In genomic region chr22:16781764-16782329, GRCh38 we compare ENCODE assay signal across 1 cellular context.
A peak's percentile ranks its signal among the peaks of the same experiment; 100 is the strongest.
TF ChIP-seq lines count a peak whose summit lies in the region.

No MANE protein-coding gene starts in this region.

TF ChIP-seq in K562, 482 proteins besides CTCF, POLR2A, EP300 and RAD21 (continued from another document):
- TF ChIP-seq ZNF592 (IDR thresholded peaks at IDR 0.05) (no peak), ATF7 (IDR thresholded peaks at IDR 0.05) (0 out of 2 replicates have a peak, but pooled peaks have one; percentile 7), ZNF398 (CRISPR knock-in tag; IDR thresholded peaks at IDR 0.05) (no peak), XRCC3 (IDR thresholded peaks at IDR 0.05) (no peak), ETV5 (CRISPR knock-in tag; IDR thresholded peaks at IDR 0.05; ENCODE audit: low read depth) (no peak), NONO (IDR thresholded peaks at IDR 0.05; ENCODE audit: low read depth in 2 of 2, low read length in 1 of 2) (no peak), ARID3A (IDR thresholded peaks at IDR 0.05; ENCODE audit: borderline replicate concordance, low read depth, low read length) (0 out of 2 replicates have a peak, but pooled peaks have one; percentile 44), DPF2 (IDR thresholded peaks at IDR 0.05) (0 out of 2 replicates have a peak, but pooled peaks have one; percentile 41), TOE1 (IDR thresholded peaks at IDR 0.05; ENCODE audit: borderline replicate concordance) (no peak), TOE1 (CRISPR knock-in tag; IDR thresholded peaks at IDR 0.05; ENCODE audit: borderline replicate concordance, low read depth) (no peak), AFF4 (CRISPR knock-in tag; IDR thresholded peaks at IDR 0.05) (no peak), IRF2 (CRISPR knock-in tag; IDR thresholded peaks at IDR 0.05) (no peak), ZNF77 (CRISPR knock-in tag; IDR thresholded peaks at IDR 0.05) (0 out of 2 replicates have a peak, but pooled peaks have one; percentile 34), HNRNPUL1 (IDR thresholded peaks at IDR 0.05; ENCODE audit: low read length) (no peak), TBP (optimal IDR thresholded peaks at IDR 0.05; ENCODE audit: low read depth, low read length) (no peak), POLR2H (tag; IDR thresholded peaks at IDR 0.05; ENCODE audit: low read depth) (0 out of 2 replicates have a peak, but pooled peaks have one; percentile 10), NR1H2 (CRISPR knock-in tag; IDR thresholded peaks at IDR 0.05) (no peak), JUND (IDR thresholded peaks at IDR 0.05; ENCODE audit: borderline replicate concordance, low read depth, low read length) (no peak), JUND (tag; IDR thresholded peaks at IDR 0.05; ENCODE audit: borderline replicate concordance, low read depth, low read length) (peak; percentile 82; the same call in 1 of the 3 replicates), ADNP (tag; IDR thresholded peaks at IDR 0.05) (peak; percentile 20; the same call in 1 of the 2 replicates), MAFG (tag; conservative IDR thresholded peaks at IDR 0.05) (peak; percentile 74), PRMT5 (CRISPR knock-in tag; IDR thresholded peaks at IDR 0.05) (no peak), SMARCA4 (IDR thresholded peaks at IDR 0.05) (0 out of 2 replicates have a peak, but pooled peaks have one; percentile 29), GABPB2 (CRISPR knock-in tag; conservative IDR thresholded peaks at IDR 0.05) (no peak), SOX6 (IDR thresholded peaks at IDR 0.05) (peak; percentile 87; the same call in 1 of the 2 replicates), ATF3 (IDR thresholded peaks at IDR 0.05) (peak; percentile 80), ATF3 (CRISPR knock-in tag; conservative IDR thresholded peaks at IDR 0.05) (no peak; the same call in 1 of the 2 replicates), CCNT2 (IDR thresholded peaks at IDR 0.05; ENCODE audit: borderline replicate concordance, extremely low read depth, insufficient read length, low read depth, low read length) (no peak), ZNF449 (CRISPR knock-in tag; IDR thresholded peaks at IDR 0.05) (no peak), HDAC2 (IDR thresholded peaks at IDR 0.05) (0 out of 2 replicates have a peak, but pooled peaks have one; percentile 16), FOSL1 (tag; conservative IDR thresholded peaks at IDR 0.05) (peak; percentile 89), TAL1 (IDR thresholded peaks at IDR 0.05) (no peak), ZBTB43 (CRISPR knock-in tag; IDR thresholded peaks at IDR 0.05) (0 out of 2 replicates have a peak, but pooled peaks have one; percentile 29), VEZF1 (CRISPR knock-in tag; IDR thresholded peaks at IDR 0.05) (peak; percentile 14; the same call in 1 of the 2 replicates), EGR1 (conservative IDR thresholded peaks at IDR 0.05) (no peak), POLR3A (IDR thresholded peaks at IDR 0.05; ENCODE audit: borderline replicate concordance, extremely low read depth, insufficient read depth, insufficient read length) (no peak), ARNT (IDR thresholded peaks at IDR 0.05) (no peak), ARID1B (IDR thresholded peaks at IDR 0.05) (0 out of 2 replicates have a peak, but pooled peaks have one; percentile 61), ZNF354B (CRISPR knock-in tag; IDR thresholded peaks at IDR 0.05) (no peak), C11orf30 (IDR thresholded peaks at IDR 0.05; ENCODE audit: low read depth) (peak; percentile 78), RBM22 (IDR thresholded peaks at IDR 0.05; ENCODE audit: low read depth, low read length, poor library complexity, severe bottlenecking) (no peak), ZNF316 (IDR thresholded peaks at IDR 0.05) (peak; percentile 86), CEBPG (CRISPR knock-in tag; IDR thresholded peaks at IDR 0.05) (peak; percentile 62; the same call in 1 of the 2 replicates), CEBPG (tag; conservative IDR thresholded peaks at IDR 0.05 in 1 of 2, IDR thresholded peaks at IDR 0.05 in 1 of 2) (peak; percentile 78 to 84), MEF2D (tag; conservative IDR thresholded peaks at IDR 0.05; ENCODE audit: low read depth) (0 out of 2 replicates have a peak, but pooled peaks have one; percentile 11), CEBPB (tag; IDR thresholded peaks at IDR 0.05) (peak; percentile 88)
